In the genomic region with DNA sequence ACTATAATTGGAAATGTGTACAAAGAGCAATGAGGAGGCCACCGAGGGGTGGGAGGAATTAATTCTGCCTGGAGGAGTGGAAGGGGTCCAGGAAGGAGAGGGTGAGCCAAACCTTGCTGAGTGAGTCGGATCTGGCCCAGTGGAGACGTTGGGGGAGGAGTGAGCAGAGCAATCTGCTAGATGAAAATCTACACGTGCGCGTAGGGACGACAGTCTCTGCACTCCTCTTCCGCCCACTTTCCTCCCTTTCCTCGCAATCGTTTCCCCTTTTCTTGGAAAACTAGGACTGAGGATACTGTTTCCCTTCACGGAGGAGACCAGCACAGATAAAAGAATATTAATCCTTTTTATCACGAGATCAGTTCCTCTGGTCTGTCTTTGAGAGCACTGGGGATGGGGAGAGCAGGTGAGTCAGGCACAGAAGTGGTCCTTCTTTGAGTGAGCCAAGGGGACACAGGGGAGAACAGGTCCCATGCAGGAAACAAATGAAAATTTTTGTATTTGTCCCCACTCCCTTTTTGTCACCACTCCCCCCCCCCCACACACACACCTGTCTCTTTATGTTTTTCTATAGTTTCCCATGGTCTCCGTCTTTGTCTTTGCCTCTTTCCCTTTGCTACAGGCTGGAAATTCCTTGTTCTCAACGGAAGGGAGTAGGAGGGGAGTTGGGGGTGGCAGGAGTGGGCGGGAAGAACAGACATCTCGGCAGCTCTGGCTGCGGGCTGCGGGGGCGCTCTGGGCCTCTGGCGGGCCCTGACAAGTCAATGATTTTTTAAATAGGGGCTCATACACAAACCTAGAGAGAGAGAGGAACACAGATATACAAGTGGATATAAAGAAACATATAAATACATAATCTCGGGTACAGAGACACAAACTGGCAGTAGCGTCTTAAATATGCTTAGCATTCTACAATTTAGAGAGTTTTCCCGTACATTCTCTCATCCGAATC, we compare ENCODE assay signal across 2 cellular contexts.
A peak's percentile ranks its signal among the peaks of the same experiment; 100 is the strongest.
TF ChIP-seq lines count a peak whose summit lies in the region.

No MANE protein-coding gene starts in this region.

TF ChIP-seq in A549, 52 proteins besides CTCF, POLR2A, EP300 and RAD21:
- TF ChIP-seq PHF8 (IDR thresholded peaks at IDR 0.05; ENCODE audit: borderline replicate concordance, low read depth) = 0 out of 2 replicates have a peak, but pooled peaks have one; percentile 15
- no peak for TF ChIP-seq ESRRA (IDR thresholded peaks at IDR 0.05; ENCODE audit: borderline replicate concordance, low read length)
- TF ChIP-seq ZFP36 (IDR thresholded peaks at IDR 0.05; ENCODE audit: borderline replicate concordance, partially characterized antibody) = no peak
- TF ChIP-seq ZSCAN20 (CRISPR knock-in tag; IDR thresholded peaks at IDR 0.05) = no peak
- TF ChIP-seq ELK1 (IDR thresholded peaks at IDR 0.05; ENCODE audit: low read depth, low read length) = no peak
- TF ChIP-seq NR3C1 (IDR thresholded peaks at IDR 0.05) = no peak
- TF ChIP-seq E2F6 (IDR thresholded peaks at IDR 0.05; ENCODE audit: borderline replicate concordance, low read depth) = no peak
- no peak for TF ChIP-seq GATA3 (IDR thresholded peaks at IDR 0.05; ENCODE audit: borderline replicate concordance)

TF ChIP-seq in GM12891, 5 proteins besides CTCF, POLR2A, EP300 and RAD21:
- TF ChIP-seq PAX5 (IDR thresholded peaks at IDR 0.05; ENCODE audit: insufficient read depth, low read length, severe bottlenecking) (no peak), SPI1 (IDR thresholded peaks at IDR 0.05; ENCODE audit: low read depth, low read length) (no peak), TAF1 (IDR thresholded peaks at IDR 0.05; ENCODE audit: low read depth, low read length) (no peak), POLR2AphosphoS5 (IDR thresholded peaks at IDR 0.05; ENCODE audit: low read depth, low read length) (no peak), POU2F2 (IDR thresholded peaks at IDR 0.05; ENCODE audit: low read depth, low read length) (no peak)
TF ChIP-seq in GM12891: peak in this region for 0.
